24 cellular contexts compared by ENCODE assay signal in genomic region chr2:95362486-95362885, GRCh38. TPM values are rescaled to one million over a fixed set of nuclear protein-coding genes. Genes with fewer than 3 reads are reported as not detected.
A peak's percentile ranks its signal among the peaks of the same experiment; 100 is the strongest.
DNase-seq lines count a peak whose midpoint lies in the region; ATAC-seq and TF ChIP-seq lines count a peak whose summit lies in the region.
"Had no signal": no experiment of that assay in that cellular context is flagged by ENCODE, and none has a peak within 500 bp of the region (broad histone marks: within the 10 kb centered on the region; RNA-seq: fewer than 3 reads in every experiment).

No MANE protein-coding gene starts in this region.

- no peak overlapping the region for H3K9ac ChIP-seq in endodermal cell (ENCODE audit: extremely low read depth, low read length, poor library complexity, severe bottlenecking)

- no peaks in the 10 kb centered on the region for H3K4me1 ChIP-seq in endodermal cell (ENCODE audit: control insufficient read depth, insufficient read depth, low read length)
- no peaks in the 10 kb centered on the region for H3K4me1 ChIP-seq in upper lobe of right lung
- H3K4me1 ChIP-seq in gastroesophageal sphincter, result peaks cover 0 to 6% (median 3%) of the 10 kb centered on the region in 3 donors
- H3K4me1 ChIP-seq: Caco-2, Peyer's patch had no signal

- H3K27ac ChIP-seq in endodermal cell (ENCODE audit: low read depth, low read length) (no peak overlapping the region), upper lobe of right lung (no peak overlapping the region), gastroesophageal sphincter (no peak overlapping the region)
- H3K27ac ChIP-seq: 22Rv1, C4-2B, HL-60, Peyer's patch had no signal

- H3K4me3 Mint-ChIP-seq in endodermal cell, result no peak overlapping the region
- H3K4me3 Mint-ChIP-seq: B cell; CD8-positive, alpha-beta T cell had no signal

- DNase-seq in activated CD8-positive, alpha-beta memory T cell treated with anti-CD3 and anti-CD28 coated beads, Interleukin-2, amount 50 U/mL, for 48 hours, result peak; percentile 17
- DNase-seq in activated CD8-positive, alpha-beta memory T cell treated with anti-CD3 and anti-CD28 coated beads for 24 hours, result no peak
- peak; percentile 34 for DNase-seq in endodermal cell
- peak; percentile 66 for DNase-seq in posterior vena cava (ENCODE audit: low spot score)
- DNase-seq in upper lobe of right lung, result peak; percentile 23
- no peak for DNase-seq in DMS153 treated with DMSO at 0.1 percent for 48 hours (lab: John Stamatoyannopoulos, UW; ENCODE audit: unreplicated experiment)
- DNase-seq: Caco-2; CD8-positive, alpha-beta T cell; DMS79 treated with DMSO at 0.1 percent for 48 hours; GF-D8; NCI-H1048; NCI-H1417 treated with DMSO at 0.1 percent for 48 hours; NCI-H1694 treated with DMSO at 0.1 percent for 48 hours; NCI-H2081; NCI-H2227 treated with DMSO at 0.1 percent for 48 hours; NCI-H69; OCI-M1 had no signal

- intact Hi-C loops in posterior vena cava (cut with DNase I) (no loop called here), upper lobe of right lung (cut with DNase I) (no loop called here)

- TF ChIP-seq CTCF in endodermal cell (conservative IDR thresholded peaks at IDR 0.05), result no peak
- TF ChIP-seq CTCF in upper lobe of right lung (IDR thresholded peaks at IDR 0.05), result no peak
- TF ChIP-seq CTCF in gastroesophageal sphincter (IDR thresholded peaks at IDR 0.05), result no peak

- no peaks in the 10 kb centered on the region for H3K27me3 ChIP-seq in endodermal cell (ENCODE audit: control insufficient read depth, insufficient read depth, low read length, poor library complexity, severe bottlenecking)
- no peaks in the 10 kb centered on the region for H3K27me3 ChIP-seq in upper lobe of right lung
- H3K27me3 ChIP-seq in gastroesophageal sphincter, result no peaks in the 10 kb centered on the region
- H3K27me3 ChIP-seq: Peyer's patch had no signal

- H3K36me3 ChIP-seq in endodermal cell (ENCODE audit: control insufficient read depth, insufficient read depth, low read length) (no peaks in the 10 kb centered on the region), upper lobe of right lung (no peaks in the 10 kb centered on the region), gastroesophageal sphincter (no peaks in the 10 kb centered on the region)
- H3K36me3 ChIP-seq: Peyer's patch had no signal

- H3K4me3 ChIP-seq in endodermal cell (ENCODE audit: low read length) (no peak overlapping the region), upper lobe of right lung (no peak overlapping the region), gastroesophageal sphincter (no peak overlapping the region)
- H3K4me3 ChIP-seq: Peyer's patch had no signal

- H3K36me3 Mint-ChIP-seq in endodermal cell (ENCODE audit: low read depth), result no peaks in the 10 kb centered on the region
- H3K36me3 Mint-ChIP-seq: CD8-positive, alpha-beta T cell had no signal

- 81 to 87% methylated on average over 6 to 9 of the region's 9 CpGs for WGBS in endodermal cell (ENCODE audit: insufficient coverage in 1 of 2, insufficient read length in 1 of 2), 2 experiments
- 93 to 97% methylated on average over 3 to 6 of the region's 9 CpGs for WGBS in gastroesophageal sphincter (ENCODE audit: low coverage in 1 of 2), 2 donors

- no peaks in the 10 kb centered on the region for H3K9me3 ChIP-seq in endodermal cell (ENCODE audit: control insufficient read depth, low read length)
- H3K9me3 ChIP-seq in upper lobe of right lung, result no peaks in the 10 kb centered on the region
- no peaks in the 10 kb centered on the region for H3K9me3 ChIP-seq in gastroesophageal sphincter
- H3K9me3 ChIP-seq: Caco-2, Peyer's patch had no signal

- H3K4me1 Mint-ChIP-seq in endodermal cell, result no peaks in the 10 kb centered on the region
- H3K4me1 Mint-ChIP-seq: B cell had no signal

- H3K27ac Mint-ChIP-seq in endodermal cell, result no peak overlapping the region
- H3K27ac Mint-ChIP-seq: B cell; CD8-positive, alpha-beta T cell had no signal

- no peak for TF ChIP-seq POLR2A in gastroesophageal sphincter (IDR thresholded peaks at IDR 0.05)

- no peak for ATAC-seq in upper lobe of right lung
- ATAC-seq in gastroesophageal sphincter, result no peak
- ATAC-seq: CD8-positive, alpha-beta T cell; HCT116 had no signal

- TF ChIP-seq EP300 in gastroesophageal sphincter (IDR thresholded peaks at IDR 0.05), result no peak

- H3K27me3 Mint-ChIP-seq in endodermal cell (ENCODE audit: insufficient read depth), result peaks cover 13% of the 10 kb centered on the region

- H3K9me3 Mint-ChIP-seq in endodermal cell, result no peaks in the 10 kb centered on the region
- H3K9me3 Mint-ChIP-seq: CD8-positive, alpha-beta T cell had no signal

RNA-seq across cellular contexts. Expression of gene FAHD2A, which starts 40.0 kb away (rescaled TPM):
- total RNA-seq in endodermal cell, result 10 to 100 TPM; 45.2 to 49.4 TPM
- polyA plus RNA-seq in endodermal cell (2013, experiment 1 of 2), result 38.3 TPM
- polyA plus RNA-seq in endodermal cell (2013, experiment 2 of 2), result 31.3 TPM
- total RNA-seq in posterior vena cava, result 10 to 100 TPM; 14.1 to 18.3 TPM
- 22.8 TPM for total RNA-seq in upper lobe of right lung
- total RNA-seq in gastroesophageal sphincter, result 10 to 100 TPM in 3 of 4 donors, 1 to 10 TPM in 1; 6.5 to 29.8 (median 19.5) TPM

Comparison
In these comparisons a context has a peak if more than half of its experiments do, and no peak if none do; other contexts are left out.
1. DNase-seq: peak in activated CD8-positive, alpha-beta memory T cell treated with anti-CD3 and anti-CD28 coated beads, Interleukin-2, amount 50 U/mL, for 48 hours (single experiment), endodermal cell (single experiment), posterior vena cava (single experiment) and upper lobe of right lung (single experiment); none in activated CD8-positive, alpha-beta memory T cell treated with anti-CD3 and anti-CD28 coated beads for 24 hours (single experiment) and DMS153 treated with DMSO at 0.1 percent for 48 hours (single experiment).